Comparison of ENCODE assay signal across 23 cellular contexts in genomic region chr9:123604861-123605260, GRCh38.
DNase-seq lines count a peak whose midpoint lies in the region; ATAC-seq and TF ChIP-seq lines count a peak whose summit lies in the region.
"Had no signal": no experiment of that assay in that cellular context is flagged by ENCODE, and none has a peak within 500 bp of the region (broad histone marks: within the 10 kb centered on the region; RNA-seq: fewer than 3 reads in every experiment).

No MANE protein-coding gene starts in this region.

- H2AK5ac ChIP-seq in mesendoderm (ENCODE audit: low read length) = no peak overlapping the region

- H3K79me1 ChIP-seq in mesendoderm (ENCODE audit: low read length) = no peaks in the 10 kb centered on the region

- no peak overlapping the region for H3K9ac ChIP-seq in mesendoderm (ENCODE audit: low read length)
- H3K9ac ChIP-seq: BLaER1 had no signal

- no peak overlapping the region for H3K56ac ChIP-seq in mesendoderm (ENCODE audit: low read length)

- ATAC-seq in left colon (peak; percentile 89), HG02885 (IDR thresholded peaks at IDR 0.05; ENCODE audit: poor library complexity, unreplicated experiment) (no peak)
- ATAC-seq: A549 had no signal

- DNase-seq in NCI-H2029 treated with DMSO at 0.1 percent for 48 hours (lab: John Stamatoyannopoulos, UW) = peak; percentile 36
- DNase-seq in NCI-H2029 (lab: John Stamatoyannopoulos, UW) = no peak
- DNase-seq in left colon = no peak
- DNase-seq in mesendoderm = peak; percentile 19
- DNase-seq in thyroid gland = no peak
- no peak for DNase-seq in activated CD8-positive, alpha-beta memory T cell treated with anti-CD3 and anti-CD28 coated beads, Interleukin-2, amount 50 U/mL, for 48 hours
- DNase-seq in OCI-M1 (lab: John Stamatoyannopoulos, UW) = no peak
- DNase-seq: BE2C; C1 segment of cervical spinal cord; CD4-positive, alpha-beta memory T cell; CD4-positive, CD25-positive, alpha-beta regulatory T cell; CD8-positive, alpha-beta memory T cell; COR-L47; DMS 273 treated with DMSO at 0.1 percent for 48 hours; DMS153; DMS53; DMS79; DND-41; GF-D8 had no signal

- H3K4ac ChIP-seq in mesendoderm (ENCODE audit: low read depth, low read length) = no peak overlapping the region

- H4K8ac ChIP-seq in mesendoderm (ENCODE audit: low read depth, low read length) = no peak overlapping the region

- H4K5ac ChIP-seq in mesendoderm (ENCODE audit: low read length) = no peak overlapping the region

- H3K36me3 ChIP-seq in mesendoderm (ENCODE audit: control insufficient read depth, insufficient read depth, low read length) (no peaks in the 10 kb centered on the region), thyroid gland (no peaks in the 10 kb centered on the region)
- H3K36me3 ChIP-seq: BE2C had no signal

- H2BK5ac ChIP-seq in mesendoderm (ENCODE audit: low read length) = no peak overlapping the region

- H3K4me1 ChIP-seq in mesendoderm (ENCODE audit: control insufficient read depth, low read depth, low read length) (no peaks in the 10 kb centered on the region), thyroid gland (peaks cover 14 to 27% of the 10 kb centered on the region in 2 donors)
- H3K4me1 ChIP-seq: A549, BLaER1 had no signal

- H3K4me2 ChIP-seq in mesendoderm (ENCODE audit: low read length) = no peak overlapping the region
- H3K4me2 ChIP-seq: A549, BLaER1 had no signal

- TF ChIP-seq POLR2A in thyroid gland (IDR thresholded peaks at IDR 0.05) = no peak

- H3K27me3 ChIP-seq in mesendoderm (ENCODE audit: insufficient read depth, low read length, poor library complexity) (no peaks in the 10 kb centered on the region), thyroid gland (no peaks in the 10 kb centered on the region)
- H3K27me3 ChIP-seq: BE2C, BLaER1 had no signal

- no peak overlapping the region for H2BK15ac ChIP-seq in mesendoderm (replicated peaks; ENCODE audit: low read depth)

- no peak overlapping the region for H3K18ac ChIP-seq in mesendoderm (ENCODE audit: low read length)

- no peak overlapping the region for H3K23ac ChIP-seq in mesendoderm (ENCODE audit: low read length)

- H3K27ac ChIP-seq in mesendoderm (ENCODE audit: low read depth, low read length) (no peak overlapping the region), thyroid gland (peak overlapping the region in 2 of 3 donors; percentile 54 to 65)
- H3K27ac ChIP-seq: 22Rv1, A549, BLaER1 had no signal

- H2BK120ac ChIP-seq in mesendoderm (ENCODE audit: low read depth, low read length) = no peak overlapping the region

- no CpG with 5 or more reads among the region's 3 CpGs for WGBS in mesendoderm (ENCODE audit: extremely low coverage, insufficient coverage, low lambda C conversion rate)
- WGBS in thyroid gland, 2 donors = 86 to 89% methylated on average over 2 to 3 of the region's 3 CpGs

- intact Hi-C loops in left colon (cut with DNase I, micrococcal nuclease) = no loop called here
- intact Hi-C loops in thyroid gland (cut with DNase I) = no loop called here

- no peaks in the 10 kb centered on the region for H3K9me3 ChIP-seq in thyroid gland
- H3K9me3 ChIP-seq: A549, BE2C, BLaER1 had no signal

- no peak for TF ChIP-seq CTCF in thyroid gland (IDR thresholded peaks at IDR 0.05)

- H3K79me2 ChIP-seq in mesendoderm (ENCODE audit: control insufficient read depth, insufficient read depth, low read length) = no peaks in the 10 kb centered on the region

- H3K4me3 ChIP-seq in mesendoderm (ENCODE audit: low read length) = no peak overlapping the region
- no peak overlapping the region for H3K4me3 ChIP-seq in thyroid gland (replicated peaks in 1 of 3)
- H3K4me3 ChIP-seq: A549, BLaER1 had no signal

Comparison
In these comparisons a context has a peak if more than half of its experiments do, and no peak if none do; other contexts are left out.
1. DNase-seq: peak in NCI-H2029 treated with DMSO at 0.1 percent for 48 hours (single experiment) and mesendoderm (single experiment); none in NCI-H2029 (single experiment), left colon (0 of 2), thyroid gland (0 of 2), activated CD8-positive, alpha-beta memory T cell treated with anti-CD3 and anti-CD28 coated beads, Interleukin-2, amount 50 U/mL, for 48 hours (single experiment) and OCI-M1 (single experiment).